In genomic region chr6:112690497-112691202, GRCh38 we compare ENCODE assay signal across 1 cellular context.
TF ChIP-seq lines count a peak whose summit lies in the region.

No MANE protein-coding gene starts in this region.

TF ChIP-seq in SK-N-SH, 30 proteins besides CTCF, POLR2A, EP300 and RAD21 (continued from another document):
- TF ChIP-seq, protein P1, sequence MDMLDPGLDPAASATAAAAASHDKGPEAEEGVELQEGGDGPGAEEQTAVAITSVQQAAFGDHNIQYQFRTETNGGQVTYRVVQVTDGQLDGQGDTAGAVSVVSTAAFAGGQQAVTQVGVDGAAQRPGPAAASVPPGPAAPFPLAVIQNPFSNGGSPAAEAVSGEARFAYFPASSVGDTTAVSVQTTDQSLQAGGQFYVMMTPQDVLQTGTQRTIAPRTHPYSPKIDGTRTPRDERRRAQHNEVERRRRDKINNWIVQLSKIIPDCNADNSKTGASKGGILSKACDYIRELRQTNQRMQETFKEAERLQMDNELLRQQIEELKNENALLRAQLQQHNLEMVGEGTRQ (IDR thresholded peaks at IDR 0.05; ENCODE audit: borderline replicate concordance, low read depth, low read length): no peak
- TF ChIP-seq RCOR1 (IDR thresholded peaks at IDR 0.05; ENCODE audit: low read length) (peak; percentile 80; the same call in 1 of the 2 replicates), TEAD4 (IDR thresholded peaks at IDR 0.05; ENCODE audit: borderline replicate concordance, insufficient read depth) (no peak), NRF1 (IDR thresholded peaks at IDR 0.05; ENCODE audit: low read depth, low read length) (no peak), MXI1 (IDR thresholded peaks at IDR 0.05; ENCODE audit: low read depth, low read length) (peak; percentile 61; the same call in 1 of the 2 replicates), SMC3 (IDR thresholded peaks at IDR 0.05; ENCODE audit: low read depth, low read length) (no peak), MEF2A (IDR thresholded peaks at IDR 0.05; ENCODE audit: borderline replicate concordance, low read depth) (no peak), EZH2phosphoT487 (IDR thresholded peaks at IDR 0.05; ENCODE audit: borderline replicate concordance, low read depth) (no peak), GABPA (IDR thresholded peaks at IDR 0.05; ENCODE audit: low read depth) (no peak)
- TF ChIP-seq, protein P2, sequence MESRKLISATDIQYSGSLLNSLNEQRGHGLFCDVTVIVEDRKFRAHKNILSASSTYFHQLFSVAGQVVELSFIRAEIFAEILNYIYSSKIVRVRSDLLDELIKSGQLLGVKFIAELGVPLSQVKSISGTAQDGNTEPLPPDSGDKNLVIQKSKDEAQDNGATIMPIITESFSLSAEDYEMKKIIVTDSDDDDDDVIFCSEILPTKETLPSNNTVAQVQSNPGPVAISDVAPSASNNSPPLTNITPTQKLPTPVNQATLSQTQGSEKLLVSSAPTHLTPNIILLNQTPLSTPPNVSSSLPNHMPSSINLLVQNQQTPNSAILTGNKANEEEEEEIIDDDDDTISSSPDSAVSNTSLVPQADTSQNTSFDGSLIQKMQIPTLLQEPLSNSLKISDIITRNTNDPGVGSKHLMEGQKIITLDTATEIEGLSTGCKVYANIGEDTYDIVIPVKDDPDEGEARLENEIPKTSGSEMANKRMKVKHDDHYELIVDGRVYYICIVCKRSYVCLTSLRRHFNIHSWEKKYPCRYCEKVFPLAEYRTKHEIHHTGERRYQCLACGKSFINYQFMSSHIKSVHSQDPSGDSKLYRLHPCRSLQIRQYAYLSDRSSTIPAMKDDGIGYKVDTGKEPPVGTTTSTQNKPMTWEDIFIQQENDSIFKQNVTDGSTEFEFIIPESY (IDR thresholded peaks at IDR 0.05; ENCODE audit: borderline replicate concordance, low read depth): no peak
- TF ChIP-seq, protein P3, sequence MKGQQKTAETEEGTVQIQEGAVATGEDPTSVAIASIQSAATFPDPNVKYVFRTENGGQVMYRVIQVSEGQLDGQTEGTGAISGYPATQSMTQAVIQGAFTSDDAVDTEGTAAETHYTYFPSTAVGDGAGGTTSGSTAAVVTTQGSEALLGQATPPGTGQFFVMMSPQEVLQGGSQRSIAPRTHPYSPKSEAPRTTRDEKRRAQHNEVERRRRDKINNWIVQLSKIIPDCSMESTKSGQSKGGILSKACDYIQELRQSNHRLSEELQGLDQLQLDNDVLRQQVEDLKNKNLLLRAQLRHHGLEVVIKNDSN (IDR thresholded peaks at IDR 0.05; ENCODE audit: borderline replicate concordance, low read depth): peak; percentile 48; the same call in 1 of the 2 replicates
